8 cellular contexts compared by ENCODE assay signal in the genomic region with DNA sequence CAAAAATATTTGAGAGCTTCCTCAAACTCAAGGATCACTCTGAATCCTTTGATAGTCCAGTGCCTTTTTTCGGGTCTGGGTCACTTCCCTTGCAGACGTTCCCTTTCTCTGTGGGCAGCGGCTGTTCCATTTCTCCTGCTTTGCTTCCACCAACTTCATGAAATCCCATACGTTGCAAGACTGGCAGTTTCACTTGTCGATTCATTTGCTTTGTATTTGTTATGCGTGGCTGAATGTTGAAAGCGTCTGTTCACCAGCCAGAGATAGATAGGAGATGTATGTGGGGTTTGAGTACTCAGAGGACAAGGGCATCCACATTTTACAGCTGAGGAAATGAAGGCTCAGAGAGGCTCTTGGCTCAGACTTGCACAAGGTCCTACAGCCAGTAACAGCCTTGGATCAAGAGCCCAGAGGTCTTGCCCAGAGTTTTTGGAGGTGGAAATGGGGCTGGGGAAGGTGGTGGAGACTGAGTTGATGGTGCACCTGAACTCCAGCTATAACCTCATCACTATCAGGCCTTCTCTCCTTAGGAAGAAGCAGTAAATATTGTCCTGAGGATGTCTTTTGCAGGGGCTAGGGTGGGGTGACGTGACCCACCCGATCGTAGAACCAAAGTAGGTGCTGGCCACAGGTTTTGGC. TPM values are rescaled to one million over a fixed set of nuclear protein-coding genes. Genes with fewer than 3 reads are reported as not detected.
DNase-seq lines count a peak whose midpoint lies in the region; ATAC-seq, FAIRE-seq and TF ChIP-seq lines count a peak whose summit lies in the region.
"Had no signal": no experiment of that assay in that cellular context is flagged by ENCODE, and none has a peak within 500 bp of the region (broad histone marks: within the 10 kb centered on the region; RNA-seq: fewer than 3 reads in every experiment).

No MANE protein-coding gene starts in this region.

- peaks cover 12% of the 10 kb centered on the region for H3K4me1 ChIP-seq in astrocyte (ENCODE audit: insufficient read depth, low read length)

- H3K9ac ChIP-seq in astrocyte (ENCODE audit: low read length) = no peak overlapping the region

- DNase-seq in GM12865 (ENCODE audit: low read depth) = peak; percentile 75
- DNase-seq in MV-4-11 (lab: John Stamatoyannopoulos, UW) = peak; percentile 83
- no peak for DNase-seq in astrocyte (ENCODE audit: low read depth)
- DNase-seq in posterior vena cava (ENCODE audit: low spot score) = peak; percentile 58
- no peak for DNase-seq in inferior parietal cortex (ENCODE audit: extremely low spot score)

- peaks cover 16% of the 10 kb centered on the region for H3K4me1 Mint-ChIP-seq in astrocyte (ENCODE audit: low read depth, unreplicated experiment)

- ATAC-seq in GM19035 (IDR thresholded peaks at IDR 0.05; ENCODE audit: unreplicated experiment) (no peak), HG03354 (IDR thresholded peaks at IDR 0.05; ENCODE audit: poor library complexity, severe bottlenecking, unreplicated experiment) (no peak)

- H3K4me3 Mint-ChIP-seq in astrocyte (ENCODE audit: unreplicated experiment) = peak overlapping the region; percentile 79

- peaks cover 9% of the 10 kb centered on the region for H3K27me3 ChIP-seq in astrocyte (ENCODE audit: insufficient read depth, low read length)

- intact Hi-C loops in posterior vena cava (cut with DNase I) = no loop called here

- H3K36me3 ChIP-seq in astrocyte (ENCODE audit: insufficient read depth, low read length) = no peaks in the 10 kb centered on the region
- H3K36me3 ChIP-seq: esophagus muscularis mucosa had no signal

- no peak for FAIRE-seq in astrocyte (lab: Jason Lieb, UNC)

- peak overlapping the region; percentile 76 for H3K4me3 ChIP-seq in GM12865 (ENCODE audit: low read depth, low read length)
- no peak overlapping the region for H3K4me3 ChIP-seq in astrocyte (ENCODE audit: insufficient read depth, low read depth, low read length)

- peaks cover 26% of the 10 kb centered on the region for H3K27me3 Mint-ChIP-seq in astrocyte (ENCODE audit: low read depth, unreplicated experiment)

- TF ChIP-seq CTCF in GM12865 (IDR thresholded peaks at IDR 0.05; ENCODE audit: insufficient read depth, low read depth, low read length, missing control alignments) (no peak), astrocyte (IDR thresholded peaks at IDR 0.05; ENCODE audit: insufficient read depth, low read depth, low read length) (no peak)

- no peak overlapping the region for H3K27ac ChIP-seq in astrocyte (ENCODE audit: low read depth, low read length)

- no peak overlapping the region for H3K27ac Mint-ChIP-seq in astrocyte (ENCODE audit: unreplicated experiment)

- H3K9me3 Mint-ChIP-seq in astrocyte (ENCODE audit: unreplicated experiment) = no peaks in the 10 kb centered on the region

- no peaks in the 10 kb centered on the region for H3K36me3 Mint-ChIP-seq in astrocyte (ENCODE audit: low read depth, unreplicated experiment)

- no peaks in the 10 kb centered on the region for H3K9me3 ChIP-seq in astrocyte (ENCODE audit: insufficient read depth, low read depth, low read length)
- H3K9me3 ChIP-seq: esophagus muscularis mucosa had no signal

- H4K20me1 ChIP-seq in astrocyte (ENCODE audit: insufficient read depth, low read length) = peaks cover 4% of the 10 kb centered on the region

- H2AFZ ChIP-seq in astrocyte (ENCODE audit: low read depth, low read length) = no peak overlapping the region

- H3K4me2 ChIP-seq in astrocyte (ENCODE audit: low read length) = peak overlapping the region; percentile 99

- peaks cover 14% of the 10 kb centered on the region for H3K79me2 ChIP-seq in astrocyte (ENCODE audit: insufficient read depth, low read length)

RNA-seq across cellular contexts. Expression of a gene that starts 1.3 kb away (rescaled TPM):
- total RNA-seq in astrocyte (7.8 and 8.8 TPM in 2 replicates), posterior vena cava (10 to 100 TPM; 16.9 to 18.3 TPM)

RNA-seq across cellular contexts. Expression of a gene that starts 4.7 kb away (rescaled TPM):
- 0.09 and 0.12 TPM in 2 replicates for total RNA-seq in astrocyte
- total RNA-seq in posterior vena cava = under 1 TPM; 0.05 to 0.32 TPM

RNA-seq across cellular contexts. Expression of a gene that starts 51.4 kb away (rescaled TPM):
- total RNA-seq in astrocyte (25.5 and 28.4 TPM in 2 replicates), posterior vena cava (10 to 100 TPM; 29.2 to 31.1 TPM)

Comparison
In these comparisons a context has a peak if more than half of its experiments do, and no peak if none do; other contexts are left out.
1. DNase-seq: peak in GM12865 (single experiment), MV-4-11 (single experiment) and posterior vena cava (single experiment); none in astrocyte (single experiment) and inferior parietal cortex (single experiment).